Comparison of ENCODE assay signal across 9 cellular contexts in the genomic region with DNA sequence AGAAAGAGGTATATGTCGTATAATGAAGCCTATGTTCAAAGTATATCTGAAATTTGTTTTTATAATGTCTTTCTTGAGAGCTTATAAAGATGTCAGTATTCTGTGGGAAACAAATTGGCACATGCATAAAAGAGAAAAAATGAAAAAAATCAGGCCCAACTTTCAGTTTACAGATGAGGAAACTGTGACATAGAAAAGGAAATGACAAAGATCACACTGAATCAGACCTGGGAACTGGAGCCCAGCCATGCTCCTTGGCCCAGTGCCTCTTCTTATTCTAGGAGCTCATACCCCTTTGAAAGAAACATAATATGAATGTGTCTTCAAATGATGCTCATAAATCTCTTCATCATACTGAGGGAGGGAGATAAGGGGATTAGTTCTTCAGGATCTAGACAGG. TPM values are rescaled to one million over a fixed set of nuclear protein-coding genes. Genes with fewer than 3 reads are reported as not detected.
DNase-seq lines count a peak whose midpoint lies in the region; ATAC-seq and TF ChIP-seq lines count a peak whose summit lies in the region.
"Had no signal": no experiment of that assay in that cellular context is flagged by ENCODE, and none has a peak within 500 bp of the region (broad histone marks: within the 10 kb centered on the region; RNA-seq: fewer than 3 reads in every experiment).

No MANE protein-coding gene starts in this region.

- no peaks in the 10 kb centered on the region for H3K36me3 ChIP-seq in OCI-LY3 (replicated peaks; ENCODE audit: low read depth, low read length)

- H3K27me3 Mint-ChIP-seq in neural crest cell (ENCODE audit: low read depth): no peaks in the 10 kb centered on the region

- H3K9me3 Mint-ChIP-seq in neural crest cell: no peaks in the 10 kb centered on the region

- H3K27ac Mint-ChIP-seq in neural crest cell (ENCODE audit: unreplicated experiment): no peak overlapping the region

- peaks cover 11% of the 10 kb centered on the region for H3K36me3 Mint-ChIP-seq in neural crest cell (ENCODE audit: low read depth)

- no peaks in the 10 kb centered on the region for H3K9me3 ChIP-seq in OCI-LY3 (ENCODE audit: insufficient read depth, low read length)

- no peaks in the 10 kb centered on the region for H3K27me3 ChIP-seq in OCI-LY3 (ENCODE audit: low read depth, low read length)

- TF ChIP-seq CTCF in OCI-LY3 (IDR thresholded peaks at IDR 0.05; ENCODE audit: low read depth, low read length) (no peak), neural crest cell (conservative IDR thresholded peaks at IDR 0.05) (no peak)

- DNase-seq in EH (ENCODE audit: low read depth): peak; percentile 57
- DNase-seq in dermis microvascular lymphatic vessel endothelial cell (ENCODE audit: low read depth in 2 of 2): peak; percentile 65 to 90
- DNase-seq in neural crest cell (ENCODE audit: low read depth, low spot score): no peak
- DNase-seq in SW 1271 (lab: John Stamatoyannopoulos, UW): no peak
- no peak for DNase-seq in mesenteric fat pad (ENCODE audit: low spot score)
- DNase-seq: cortex of kidney had no signal

- H3K27ac ChIP-seq in OCI-LY3 (ENCODE audit: low read length): no peak overlapping the region

- H2AFZ ChIP-seq in OCI-LY3 (ENCODE audit: low read depth, low read length): no peak overlapping the region

- ATAC-seq in GM18519 (IDR thresholded peaks at IDR 0.05; ENCODE audit: low FRiP score, unreplicated experiment) (no peak), HG03432 (IDR thresholded peaks at IDR 0.05; ENCODE audit: unreplicated experiment) (no peak)

- H3K79me2 ChIP-seq in OCI-LY3 (ENCODE audit: low read length): peaks cover 13% of the 10 kb centered on the region

- H3K4me1 ChIP-seq in OCI-LY3 (ENCODE audit: low read length): peaks cover 12% of the 10 kb centered on the region

- H3K4me3 Mint-ChIP-seq in neural crest cell: peak overlapping the region; percentile 98

- H3K4me1 Mint-ChIP-seq in neural crest cell: peaks cover 28% of the 10 kb centered on the region

- 0 out of 2 replicates have a peak overlapping the region, but pooled peaks have one; percentile 84 for H3K9ac ChIP-seq in OCI-LY3 (ENCODE audit: low read length)

- H3K4me2 ChIP-seq in OCI-LY3 (ENCODE audit: low read length): peak overlapping the region; percentile 86

- H4K20me1 ChIP-seq in OCI-LY3 (ENCODE audit: insufficient read depth, low read length): no peaks in the 10 kb centered on the region

- H3K4me3 ChIP-seq in OCI-LY3 (ENCODE audit: low read length): peak overlapping the region; percentile 88

RNA-seq across cellular contexts. Expression of a gene that starts 48.4 kb away (rescaled TPM):
- total RNA-seq in dermis microvascular lymphatic vessel endothelial cell (27.0 and 42.1 TPM in 2 replicates), neural crest cell (37.3 and 43.8 TPM in 2 replicates), mesenteric fat pad (12.4 TPM)

Comparison
In these comparisons a context has a peak if more than half of its experiments do, and no peak if none do; other contexts are left out.
1. DNase-seq: peak in EH (single experiment) and dermis microvascular lymphatic vessel endothelial cell (2 of 2); none in neural crest cell (single experiment), SW 1271 (0 of 2) and mesenteric fat pad (single experiment).